In genomic region chr4:8735236-8736082, GRCh38 we compare ENCODE assay signal across 28 cellular contexts.
"Had no signal": no experiment of that assay in that cellular context is flagged by ENCODE, and none has a peak within 500 bp of the region (broad histone marks: within the 10 kb centered on the region; RNA-seq: fewer than 3 reads in every experiment).

No MANE protein-coding gene starts in this region.

- H3K9me3 ChIP-seq: ovary, thoracic aorta, uterus had no signal

- H3K27me3 ChIP-seq: brain microvascular endothelial cell, ovary, spleen, uterus had no signal

- H3K4me1 ChIP-seq: gastroesophageal sphincter, left ventricle myocardium inferior, psoas muscle, spleen, uterus had no signal

- DNase-seq: activated CD4-positive, alpha-beta memory T cell treated with anti-CD3 and anti-CD28 coated beads, Interleukin-2, amount 10 ng/mL, durations not matched to agents 7 days and 5 days; activated CD4-positive, alpha-beta T cell treated with anti-CD3 and anti-CD28 coated beads, Interleukin-2, amount 10 ng/mL, durations not matched to agents 24 days and 14 days; activated CD4-positive, CD25-positive, alpha-beta regulatory T cell treated with anti-CD3 and anti-CD28 coated beads, Interleukin-2, amount 50 U/mL, for 72 hours; activated gamma-delta T cell; activated naive CD4-positive, alpha-beta T cell treated with anti-CD3 and anti-CD28 coated beads, Interleukin-2, amount 10 ng/mL, durations not matched to agents 7 days and 5 days; activated naive CD8-positive, alpha-beta T cell treated with anti-CD3 and anti-CD28 coated beads, Interleukin-2, amount 10 ng/mL, durations not matched to agents 7 days and 5 days; amniotic stem cell; brain microvascular endothelial cell; cortex of kidney; effector memory CD8-positive, alpha-beta T cell; erythroblast; hypothalamus; left ventricle myocardium inferior; mesendoderm; ovary; right cardiac atrium; spleen; stimulated activated CD4-positive, alpha-beta T cell treated with anti-CD3 and anti-CD28 coated beads, Interleukin-2, amount 100 ng/mL, for 48 hours; stimulated activated naive CD8-positive, alpha-beta T cell treated with anti-CD3 and anti-CD28 coated beads, Interleukin-15, Interleukin-2, amounts not matched to agents 100 U/mL and 50 U/mL, for 24 hours; SW 1271; T-helper 9 cell; uterus had no signal

- H3K4me3 ChIP-seq: gastroesophageal sphincter, left ventricle myocardium inferior, lung, ovary, psoas muscle, spleen, thoracic aorta, uterus had no signal

- H3K36me3 ChIP-seq: brain microvascular endothelial cell, gastroesophageal sphincter, left ventricle myocardium inferior, ovary, spleen, thoracic aorta, uterus had no signal

- FAIRE-seq: astrocyte, TTC549 had no signal

- H3K27ac ChIP-seq: brain microvascular endothelial cell, gastroesophageal sphincter, left ventricle myocardium inferior, ovary, psoas muscle, spleen, thoracic aorta, uterus had no signal
